11 cellular contexts compared by ENCODE assay signal in genomic region chr15:100973351-100974034, GRCh38. TPM values are rescaled to one million over a fixed set of nuclear protein-coding genes. Genes with fewer than 3 reads are reported as not detected.
DNase-seq lines count a peak whose midpoint lies in the region; ATAC-seq and TF ChIP-seq lines count a peak whose summit lies in the region.
"Had no signal": no experiment of that assay in that cellular context is flagged by ENCODE, and none has a peak within 500 bp of the region (broad histone marks: within the 10 kb centered on the region; RNA-seq: fewer than 3 reads in every experiment).

No MANE protein-coding gene starts in this region.

- H3K27ac ChIP-seq in lower lobe of right lung = no peak overlapping the region
- no peak overlapping the region for H3K27ac ChIP-seq in thoracic aorta

- H3K4me3 ChIP-seq in lower lobe of right lung = peak overlapping the region; percentile 42
- H3K4me3 ChIP-seq in thoracic aorta = peak overlapping the region; percentile 68

- H3K36me3 ChIP-seq in lower lobe of right lung (no peaks in the 10 kb centered on the region), thoracic aorta (no peaks in the 10 kb centered on the region)

- intact Hi-C loops in lower lobe of right lung (cut with DNase I) = no loop called here

- TF ChIP-seq CTCF in endothelial cell (IDR thresholded peaks at IDR 0.05; ENCODE audit: unreplicated experiment) (no peak), lower lobe of right lung (IDR thresholded peaks at IDR 0.05) (no peak), thoracic aorta (IDR thresholded peaks at IDR 0.05) (no peak)

- DNase-seq in activated naive CD8-positive, alpha-beta T cell treated with anti-CD3 and anti-CD28 coated beads for 36 hours = peak; percentile 7
- no peak for DNase-seq in activated naive CD8-positive, alpha-beta T cell treated with anti-CD3 and anti-CD28 coated beads, Interleukin-2, amount 50 U/mL, for 24 hours
- peak; percentile 35 for DNase-seq in endothelial cell (ENCODE audit: low spot score)
- DNase-seq in lower lobe of right lung = no peak
- DNase-seq in thoracic aorta (ENCODE audit: low spot score) = no peak
- DNase-seq in MV-4-11 (lab: John Stamatoyannopoulos, UW) = no peak
- DNase-seq in pons (ENCODE audit: low spot score) = no peak
- no peak for DNase-seq in SKM-1 (lab: John Stamatoyannopoulos, UW; ENCODE audit: unreplicated experiment)
- DNase-seq: activated CD4-positive, alpha-beta T cell treated with anti-CD3 and anti-CD28 coated beads for 1 hour; immature natural killer cell; PC-3 had no signal

- no peaks in the 10 kb centered on the region for H3K9me3 ChIP-seq in lower lobe of right lung
- H3K9me3 ChIP-seq in thoracic aorta = no peaks in the 10 kb centered on the region

- H3K27me3 Mint-ChIP-seq in activated naive CD8-positive, alpha-beta T cell treated with anti-CD3 and anti-CD28 coated beads for 36 hours = peaks cover 64% of the 10 kb centered on the region
- peaks cover 51% of the 10 kb centered on the region for H3K27me3 Mint-ChIP-seq in activated naive CD8-positive, alpha-beta T cell treated with anti-CD3 and anti-CD28 coated beads, Interleukin-2, amount 50 U/mL, for 24 hours
- H3K27me3 Mint-ChIP-seq in endothelial cell (ENCODE audit: unreplicated experiment) = peaks cover 9% of the 10 kb centered on the region

- no peaks in the 10 kb centered on the region for H3K4me1 Mint-ChIP-seq in activated naive CD8-positive, alpha-beta T cell treated with anti-CD3 and anti-CD28 coated beads for 36 hours
- no peaks in the 10 kb centered on the region for H3K4me1 Mint-ChIP-seq in activated naive CD8-positive, alpha-beta T cell treated with anti-CD3 and anti-CD28 coated beads, Interleukin-2, amount 50 U/mL, for 24 hours
- no peaks in the 10 kb centered on the region for H3K4me1 Mint-ChIP-seq in endothelial cell (ENCODE audit: unreplicated experiment)

- H3K4me3 Mint-ChIP-seq in activated naive CD8-positive, alpha-beta T cell treated with anti-CD3 and anti-CD28 coated beads for 36 hours = no peak overlapping the region
- H3K4me3 Mint-ChIP-seq in activated naive CD8-positive, alpha-beta T cell treated with anti-CD3 and anti-CD28 coated beads, Interleukin-2, amount 50 U/mL, for 24 hours = no peak overlapping the region
- H3K4me3 Mint-ChIP-seq in endothelial cell (ENCODE audit: unreplicated experiment) = no peak overlapping the region
- H3K4me3 Mint-ChIP-seq: immature natural killer cell had no signal

- H3K4me1 ChIP-seq in lower lobe of right lung (peaks cover 11% of the 10 kb centered on the region), thoracic aorta (ENCODE audit: control insufficient read depth in 1 of 2, low read depth in 2 of 2) (peaks cover 8 to 12% of the 10 kb centered on the region in 2 donors)

- no peak overlapping the region for H3K27ac Mint-ChIP-seq in activated naive CD8-positive, alpha-beta T cell treated with anti-CD3 and anti-CD28 coated beads for 36 hours
- H3K27ac Mint-ChIP-seq in activated naive CD8-positive, alpha-beta T cell treated with anti-CD3 and anti-CD28 coated beads, Interleukin-2, amount 50 U/mL, for 24 hours = no peak overlapping the region
- H3K27ac Mint-ChIP-seq in endothelial cell (ENCODE audit: unreplicated experiment) = no peak overlapping the region
- H3K27ac Mint-ChIP-seq: immature natural killer cell had no signal

- H3K9me3 Mint-ChIP-seq in activated naive CD8-positive, alpha-beta T cell treated with anti-CD3 and anti-CD28 coated beads for 36 hours = no peaks in the 10 kb centered on the region
- H3K9me3 Mint-ChIP-seq in activated naive CD8-positive, alpha-beta T cell treated with anti-CD3 and anti-CD28 coated beads, Interleukin-2, amount 50 U/mL, for 24 hours = peaks cover 4% of the 10 kb centered on the region
- no peaks in the 10 kb centered on the region for H3K9me3 Mint-ChIP-seq in endothelial cell (ENCODE audit: unreplicated experiment)

- ATAC-seq in activated naive CD8-positive, alpha-beta T cell treated with anti-CD3 and anti-CD28 coated beads, Interleukin-2, amount 50 U/mL, for 24 hours = no peak
- peak; percentile 57 to 59 for ATAC-seq in lower lobe of right lung
- ATAC-seq in thoracic aorta (ENCODE audit: insufficient number of reproducible peaks, low FRiP score, low read depth) = no peak
- ATAC-seq: PC-3 had no signal

- H3K27me3 ChIP-seq in lower lobe of right lung (ENCODE audit: low read depth) (peaks cover 14% of the 10 kb centered on the region), thoracic aorta (replicated peaks; ENCODE audit: insufficient read depth) (no peaks in the 10 kb centered on the region)

- no peaks in the 10 kb centered on the region for H3K36me3 Mint-ChIP-seq in activated naive CD8-positive, alpha-beta T cell treated with anti-CD3 and anti-CD28 coated beads for 36 hours
- no peaks in the 10 kb centered on the region for H3K36me3 Mint-ChIP-seq in activated naive CD8-positive, alpha-beta T cell treated with anti-CD3 and anti-CD28 coated beads, Interleukin-2, amount 50 U/mL, for 24 hours (ENCODE audit: low read depth)
- no peaks in the 10 kb centered on the region for H3K36me3 Mint-ChIP-seq in endothelial cell (ENCODE audit: low read depth, unreplicated experiment)
- H3K36me3 Mint-ChIP-seq: immature natural killer cell had no signal

RNA-seq across cellular contexts. Expression of gene LRRK1, which starts 54.3 kb away (rescaled TPM):
- total RNA-seq in activated naive CD8-positive, alpha-beta T cell treated with anti-CD3 and anti-CD28 coated beads for 36 hours = under 1 TPM; 0.29 to 0.30 TPM
- total RNA-seq in endothelial cell (ENCODE audit: unreplicated experiment) = 4.8 TPM
- 24.3 TPM for total RNA-seq in lower lobe of right lung
- 10 to 100 TPM; 17.2 to 47.1 TPM for total RNA-seq in thoracic aorta

Comparison
In these comparisons a context has a peak if more than half of its experiments do, and no peak if none do; other contexts are left out.
1. DNase-seq: peak in activated naive CD8-positive, alpha-beta T cell treated with anti-CD3 and anti-CD28 coated beads for 36 hours (single experiment) and endothelial cell (single experiment); none in activated naive CD8-positive, alpha-beta T cell treated with anti-CD3 and anti-CD28 coated beads, Interleukin-2, amount 50 U/mL, for 24 hours (single experiment), lower lobe of right lung (single experiment), thoracic aorta (single experiment), MV-4-11 (single experiment), pons (single experiment) and SKM-1 (single experiment).
2. ATAC-seq: peak in lower lobe of right lung (2 of 2); none in activated naive CD8-positive, alpha-beta T cell treated with anti-CD3 and anti-CD28 coated beads, Interleukin-2, amount 50 U/mL, for 24 hours (single experiment) and thoracic aorta (single experiment).